In genomic region chr10:77888356-77888703, GRCh38 we compare ENCODE assay signal across 12 cellular contexts. TPM values are rescaled to one million over a fixed set of nuclear protein-coding genes. Genes with fewer than 3 reads are reported as not detected.
DNase-seq lines count a peak whose midpoint lies in the region; ATAC-seq and TF ChIP-seq lines count a peak whose summit lies in the region.
"Had no signal": no experiment of that assay in that cellular context is flagged by ENCODE, and none has a peak within 500 bp of the region (broad histone marks: within the 10 kb centered on the region; RNA-seq: fewer than 3 reads in every experiment).

No MANE protein-coding gene starts in this region.

- POLR2A ChIA-PET in IMR-90 (lab: Charles Lee; ENCODE audit: unreplicated experiment): no interaction called here

- 0 out of 2 replicates have a peak overlapping the region, but pooled peaks have one; percentile 25 for H3K14ac ChIP-seq in IMR-90 (replicated peaks; ENCODE audit: low read depth, low read length)

- H3K9me3 ChIP-seq in IMR-90 (ENCODE audit: control insufficient read depth, insufficient read depth, low read length): no peaks in the 10 kb centered on the region
- no peaks in the 10 kb centered on the region for H3K9me3 ChIP-seq in colonic mucosa
- no peaks in the 10 kb centered on the region for H3K9me3 ChIP-seq in mesodermal cell (ENCODE audit: control insufficient read depth, low read length)

- TF ChIP-seq CTCF in IMR-90 (conservative IDR thresholded peaks at IDR 0.05; ENCODE audit: low read depth, low read length) (no peak), colonic mucosa (IDR thresholded peaks at IDR 0.05) (no peak)

- H2AK9ac ChIP-seq in IMR-90 (replicated peaks; ENCODE audit: low read depth, low read length, poor library complexity): peak overlapping the region; percentile 48

- no peak overlapping the region for H3K56ac ChIP-seq in IMR-90 (ENCODE audit: extremely low read depth, insufficient read depth, low read length)

- no peak for DNase-seq in IMR-90
- DNase-seq in colonic mucosa: no peak
- no peak for DNase-seq in substantia nigra (lab: John Stamatoyannopoulos, UW)
- no peak for DNase-seq in SHP77 (lab: John Stamatoyannopoulos, UW)
- DNase-seq in hippocampal formation (lab: John Stamatoyannopoulos, UW): no peak
- no peak for DNase-seq in UCSD-AML1 (lab: John Stamatoyannopoulos, UW; ENCODE audit: unreplicated experiment)
- DNase-seq in NCI-H1436 (lab: John Stamatoyannopoulos, UW): no peak
- DNase-seq: activated naive CD4-positive, alpha-beta T cell treated with Interleukin-2 at 50 U/mL for 16 hours; DMS153; effector memory CD8-positive, alpha-beta T cell; stimulated activated CD4-positive, alpha-beta T cell treated with anti-CD3 and anti-CD28 coated beads, Interleukin-2, amount 100 ng/mL, for 24 hours had no signal

- no peak overlapping the region for H2BK120ac ChIP-seq in IMR-90 (ENCODE audit: low read depth, low read length)

- H3K4me1 ChIP-seq in IMR-90 (ENCODE audit: control insufficient read depth, insufficient read depth, low read length): peaks cover 17% of the 10 kb centered on the region
- H3K4me1 ChIP-seq in colonic mucosa: peaks cover 8% of the 10 kb centered on the region
- H3K4me1 ChIP-seq in mesodermal cell (ENCODE audit: control insufficient read depth, insufficient read depth, low read length, poor library complexity, severe bottlenecking): peaks cover 47% of the 10 kb centered on the region

- H3K79me1 ChIP-seq in IMR-90 (ENCODE audit: low read depth in 1 of 2, low read length in 2 of 2): peaks cover 37 to 98% of the 10 kb centered on the region in 2 experiments

- H3K9ac ChIP-seq in IMR-90 (ENCODE audit: low read depth, low read length) (peak overlapping the region; percentile 19; the same call in 1 of the 2 replicates), colonic mucosa (ENCODE audit: low read depth in 2 of 2, low read length in 2 of 2) (peak overlapping the region; percentile 3 to 28)

- H3K23ac ChIP-seq in IMR-90 (ENCODE audit: low read depth, low read length): peak overlapping the region; percentile 77; the same call in 1 of the 2 replicates

- H3K36me3 ChIP-seq in IMR-90 (ENCODE audit: control insufficient read depth, insufficient read depth, low read length): no peaks in the 10 kb centered on the region
- H3K36me3 ChIP-seq in colonic mucosa: no peaks in the 10 kb centered on the region
- peaks cover 4% of the 10 kb centered on the region for H3K36me3 ChIP-seq in mesodermal cell (ENCODE audit: control insufficient read depth, insufficient read depth, low read length)

- no peak overlapping the region for H2AFZ ChIP-seq in IMR-90 (replicated peaks; ENCODE audit: low read length, poor library complexity)

- TF ChIP-seq POLR2A in IMR-90 (IDR thresholded peaks at IDR 0.05; ENCODE audit: low read depth, low read length): no peak

- no peak overlapping the region for H4K91ac ChIP-seq in IMR-90 (ENCODE audit: insufficient read depth, low read depth, low read length)

- in situ Hi-C loops in IMR-90 (cut with MboI; ENCODE audit: low sequenced_read_pairs): no loop called here

- dilution Hi-C loops in IMR-90 (cut with HindIII; ENCODE audit: low sequenced_read_pairs, unreplicated experiment): no loop called here

- CTCF ChIA-PET in IMR-90 (lab: Yijun Ruan, JAX): no interaction called here

- no peak for TF ChIP-seq RAD21 in IMR-90 (IDR thresholded peaks at IDR 0.05; ENCODE audit: low read length)

- H2BK15ac ChIP-seq in IMR-90 (ENCODE audit: low read depth, low read length): no peak overlapping the region

- H3K9me1 ChIP-seq in IMR-90 (ENCODE audit: insufficient read depth, low read length): peaks cover 55% of the 10 kb centered on the region

- H3K27me3 ChIP-seq in IMR-90 (ENCODE audit: control insufficient read depth, insufficient read depth, low read length): no peaks in the 10 kb centered on the region
- no peaks in the 10 kb centered on the region for H3K27me3 ChIP-seq in colonic mucosa

- no peak overlapping the region for H3K4me3 ChIP-seq in IMR-90 (ENCODE audit: insufficient read depth, low read depth, low read length)
- H3K4me3 ChIP-seq in colonic mucosa: no peak overlapping the region
- H3K4me3 ChIP-seq in mesodermal cell (ENCODE audit: extremely low read depth, insufficient read depth, low read length, poor library complexity, severe bottlenecking): no peak overlapping the region

- H3K4me2 ChIP-seq in IMR-90 (ENCODE audit: low read depth, low read length): peak overlapping the region; percentile 68

- H3K4ac ChIP-seq in IMR-90 (ENCODE audit: low read depth, low read length): no peak overlapping the region

- intact Hi-C loops in IMR-90 (cut with micrococcal nuclease): loop anchor here (5.0 kb wide), 1 partner anchor 41 kb away; no protein-coding TSS in a partner anchor
- intact Hi-C loops in colonic mucosa (cut with DNase I): no loop called here

- no peak overlapping the region for H4K8ac ChIP-seq in IMR-90 (ENCODE audit: low read depth in 2 of 2, low read length in 2 of 2)

- peak; percentile 27 for ATAC-seq in IMR-90 (ENCODE audit: low read depth)
- ATAC-seq: effector memory CD8-positive, alpha-beta T cell had no signal

- no TSS peak for BruUV-seq in IMR-90 (replicated peaks; lab: Mats Ljungman, UMichigan)

- WGBS in IMR-90 (ENCODE audit: extremely low coverage in 2 of 2, insufficient read length in 1 of 2), 2 experiments: no CpG with 5 or more reads among the region's 7 CpGs
- 65 to 67% methylated on average over 4 to 7 of the region's 7 CpGs for WGBS in mesodermal cell (ENCODE audit: insufficient coverage in 2 of 2), 2 experiments

- H2BK20ac ChIP-seq in IMR-90 (ENCODE audit: low read depth, low read length): no peak overlapping the region

- H3K27ac ChIP-seq in IMR-90 (ENCODE audit: insufficient read depth, low read length): peak overlapping the region; percentile 34
- H3K27ac ChIP-seq in colonic mucosa: no peak overlapping the region
- peak overlapping the region; percentile 74 for H3K27ac ChIP-seq in mesodermal cell (ENCODE audit: low read depth, low read length, severe bottlenecking)
- H3K27ac ChIP-seq in substantia nigra (ENCODE audit: low read depth, low read length, poor library complexity, severe bottlenecking): peak overlapping the region; percentile 47

- peak overlapping the region; percentile 60; the same call in 1 of the 2 replicates for H2AK5ac ChIP-seq in IMR-90 (ENCODE audit: low read depth, low read length)

- H4K5ac ChIP-seq in IMR-90 (ENCODE audit: low read depth, low read length): no peak overlapping the region

- peaks cover 98% of the 10 kb centered on the region for H4K20me1 ChIP-seq in IMR-90 (ENCODE audit: insufficient read depth, low read length)

- no peak overlapping the region for H2BK5ac ChIP-seq in IMR-90 (ENCODE audit: low read depth, low read length, poor library complexity, severe bottlenecking)

- H3K18ac ChIP-seq in IMR-90 (ENCODE audit: low read depth, low read length): no peak overlapping the region

TF ChIP-seq in IMR-90, 13 proteins besides CTCF, POLR2A, EP300 and RAD21:
- TF ChIP-seq CEBPB (IDR thresholded peaks at IDR 0.05; ENCODE audit: low read depth, low read length) (peak; percentile 22; the same call in 1 of the 2 replicates), SMC3 (IDR thresholded peaks at IDR 0.05; ENCODE audit: low read depth, low read length) (no peak)

RNA-seq across cellular contexts. Expression of gene DLG5, which starts 38.2 kb away (rescaled TPM):
- total RNA-seq in IMR-90 (2012; rRNA removed): 12.7 and 14.7 TPM in 2 replicates
- 28.6 and 28.7 TPM in 2 replicates for polyA plus RNA-seq in IMR-90 (2012; rRNA removed)
- polyA plus RNA-seq in IMR-90 (2012; cell fraction: cytosol; rRNA removed): 20.6 and 27.7 TPM in 2 replicates
- 59.2 and 67.7 TPM in 2 replicates for polyA plus RNA-seq in IMR-90 (2012; cell fraction: nucleus; rRNA removed; ENCODE audit: low replicate concordance)
- total RNA-seq in colonic mucosa: 10 to 100 TPM; 26.1 to 47.5 TPM
- 56.2 TPM for polyA plus RNA-seq in mesodermal cell (2013, experiment 1 of 2)
- polyA plus RNA-seq in mesodermal cell (2013, experiment 2 of 2): 52.8 TPM
